In genomic region chr22:40156001-40156516, GRCh38 we compare ENCODE assay signal across 8 cellular contexts. TPM values are rescaled to one million over a fixed set of nuclear protein-coding genes. Genes with fewer than 3 reads are reported as not detected.
DNase-seq lines count a peak whose midpoint lies in the region; ATAC-seq and TF ChIP-seq lines count a peak whose summit lies in the region.

No MANE protein-coding gene starts in this region.

- H3K4ac ChIP-seq in neuronal stem cell (ENCODE audit: low read length): no peak overlapping the region

- peak; percentile 44 for TF ChIP-seq RAD21 in HCT116 (IDR thresholded peaks at IDR 0.05; ENCODE audit: low read depth)

- H2BK120ac ChIP-seq in neuronal stem cell (ENCODE audit: low read depth, low read length): no peak overlapping the region

- H3K4me2 ChIP-seq in HCT116 (ENCODE audit: low read length) (peak overlapping the region; percentile 63), neuronal stem cell (ENCODE audit: insufficient read depth, low read length, poor library complexity, severe bottlenecking) (no peak overlapping the region)

- intact Hi-C loops in A673 (cut with micrococcal nuclease; ENCODE audit: unreplicated experiment): no loop called here
- intact Hi-C loops in HCT116 (cut with micrococcal nuclease): no loop called here
- intact Hi-C loops in colonic mucosa (cut with DNase I): no loop called here
- intact Hi-C loops in naive thymus-derived CD4-positive, alpha-beta T cell (cut with micrococcal nuclease): loop anchor here in 1 of 2 donors (5.0 kb wide), 1 partner anchor 39 kb away; no protein-coding TSS in a partner anchor

- no peak overlapping the region for H2BK12ac ChIP-seq in neuronal stem cell (ENCODE audit: low read length)

- no peak overlapping the region for H2BK15ac ChIP-seq in neuronal stem cell (ENCODE audit: low read length)

- H3K9me3 ChIP-seq in A673 (ENCODE audit: low read depth, low read length, poor library complexity, severe bottlenecking): no peaks in the 10 kb centered on the region
- H3K9me3 ChIP-seq in HCT116 (ENCODE audit: control insufficient read depth in 1 of 2, insufficient read depth in 1 of 2, low read depth in 1 of 2, low read length in 2 of 2): no peaks in the 10 kb centered on the region
- no peaks in the 10 kb centered on the region for H3K9me3 ChIP-seq in colonic mucosa
- H3K9me3 ChIP-seq in naive thymus-derived CD4-positive, alpha-beta T cell (ENCODE audit: control insufficient read depth in 2 of 3, low read length in 3 of 3): no peaks in the 10 kb centered on the region
- H3K9me3 ChIP-seq in neuronal stem cell (replicated peaks in 1 of 2; ENCODE audit: control insufficient read depth in 2 of 2, insufficient read depth in 1 of 2, low read depth in 1 of 2, low read length in 2 of 2): peaks cover 0 to 2% of the 10 kb centered on the region in 2 donors

- no peak overlapping the region for H3K23ac ChIP-seq in neuronal stem cell (ENCODE audit: low read depth, low read length, poor library complexity)

- BruUV-seq in A673 (replicated peaks; lab: Mats Ljungman, UMichigan): no TSS peak
- BruUV-seq in HCT116 (replicated peaks; lab: Mats Ljungman, UMichigan): no TSS peak

- no peak overlapping the region for H3K4me3 Mint-ChIP-seq in naive thymus-derived CD4-positive, alpha-beta T cell

- WGBS in neuronal stem cell (ENCODE audit: extremely low coverage in 2 of 2, insufficient read length in 2 of 2, insufficient replicate concordance in 1 of 2), 2 donors: no CpG with 5 or more reads among the region's 7 CpGs

- no peak overlapping the region for H3K27ac ChIP-seq in A673 (ENCODE audit: low read depth, low read length, poor library complexity, severe bottlenecking)
- H3K27ac ChIP-seq in HCT116 (ENCODE audit: low read depth, low read length): peak overlapping the region; percentile 28; the same call in 1 of the 2 replicates
- H3K27ac ChIP-seq in colonic mucosa: peak overlapping the region; percentile 75
- H3K27ac ChIP-seq in naive thymus-derived CD4-positive, alpha-beta T cell (ENCODE audit: low read depth, low read length): no peak overlapping the region
- no peak overlapping the region for H3K27ac ChIP-seq in neuronal stem cell (replicated peaks; ENCODE audit: low read length)

- POLR2A ChIA-PET in A673 (lab: Charles Lee; ENCODE audit: low non-redundant PET): no interaction called here
- POLR2A ChIA-PET in HCT116 (lab: Charles Lee): no interaction called here
- POLR2A ChIA-PET in naive thymus-derived CD4-positive, alpha-beta T cell (lab: Charles Lee): interaction anchor here (0.7 kb wide), 1 partner anchor 216 kb away, joined by 4 read pairs; no protein-coding TSS in a partner anchor

- H3K27me3 ChIP-seq in A673 (replicated peaks; ENCODE audit: insufficient read depth, low read depth, low read length, poor library complexity) (no peaks in the 10 kb centered on the region), HCT116 (ENCODE audit: insufficient read depth, low read length) (no peaks in the 10 kb centered on the region), colonic mucosa (no peaks in the 10 kb centered on the region), neuronal stem cell (ENCODE audit: control insufficient read depth in 3 of 3, insufficient read depth in 3 of 3, low read depth in 1 of 3, low read length in 3 of 3) (no peaks in the 10 kb centered on the region)
- no peaks in the 10 kb centered on the region for H3K27me3 ChIP-seq in naive thymus-derived CD4-positive, alpha-beta T cell (ENCODE audit: control insufficient read depth in 2 of 2, insufficient read depth in 2 of 2, low read length in 2 of 2)

- TF ChIP-seq CTCF in A673 (conservative IDR thresholded peaks at IDR 0.05; ENCODE audit: low read depth, low read length) (peak; percentile 38; the same call in 1 of the 2 replicates), HCT116 (IDR thresholded peaks at IDR 0.05 in 2 of 3, conservative IDR thresholded peaks at IDR 0.05 in 1 of 3; ENCODE audit: borderline replicate concordance in 1 of 3, insufficient read depth in 1 of 3, low read depth in 2 of 3, low read length in 2 of 3) (0 out of 6 replicates have a peak, but pooled peaks of 2 of the 3 experiments have one; percentile 7 to 15), colonic mucosa (IDR thresholded peaks at IDR 0.05) (peak; percentile 18)

- no peak overlapping the region for H3K4me3 ChIP-seq in A673 (ENCODE audit: low read depth, low read length, poor library complexity, severe bottlenecking)
- H3K4me3 ChIP-seq in HCT116 (replicated peaks in 1 of 2; ENCODE audit: low read depth in 1 of 2, low read length in 2 of 2): peak overlapping the region in 1 of 2 experiments; percentile 16; a peak in 1 of 4 replicates
- H3K4me3 ChIP-seq in colonic mucosa: no peak overlapping the region
- H3K4me3 ChIP-seq in naive thymus-derived CD4-positive, alpha-beta T cell (ENCODE audit: low read length): no peak overlapping the region
- no peak overlapping the region for H3K4me3 ChIP-seq in neuronal stem cell (ENCODE audit: low read length in 2 of 2)

- no peak overlapping the region for H2AK5ac ChIP-seq in neuronal stem cell (ENCODE audit: low read depth, low read length)

- H3K36me3 Mint-ChIP-seq in naive thymus-derived CD4-positive, alpha-beta T cell: peaks cover 0 to 23% (median 8%) of the 10 kb centered on the region in 5 donors

- peak overlapping the region in 6 of 9 donors; percentile 41 to 71 (median 50) for H3K27ac Mint-ChIP-seq in naive thymus-derived CD4-positive, alpha-beta T cell

- H3K4me1 Mint-ChIP-seq in naive thymus-derived CD4-positive, alpha-beta T cell: peaks cover under 1 to 37% (median 21%) of the 10 kb centered on the region in 7 donors

- no peak overlapping the region for H4K8ac ChIP-seq in neuronal stem cell (ENCODE audit: low read depth, low read length)

- H2AFZ ChIP-seq in HCT116 (ENCODE audit: low read depth, low read length, poor library complexity, severe bottlenecking) (peak overlapping the region; percentile 10), neuronal stem cell (ENCODE audit: low read length) (no peak overlapping the region)

- no peaks in the 10 kb centered on the region for H3K79me1 ChIP-seq in neuronal stem cell (ENCODE audit: low read depth, low read length)

- H3K4me1 ChIP-seq in A673 (ENCODE audit: insufficient read depth, low read length, poor library complexity, severe bottlenecking): peaks cover 4% of the 10 kb centered on the region
- peaks cover 7 to 12% of the 10 kb centered on the region in 2 experiments; a peak in 3 of 4 replicates for H3K4me1 ChIP-seq in HCT116 (ENCODE audit: control insufficient read depth in 1 of 2, insufficient read depth in 2 of 2, low read length in 2 of 2)
- H3K4me1 ChIP-seq in colonic mucosa: peaks cover 4% of the 10 kb centered on the region
- no peaks in the 10 kb centered on the region for H3K4me1 ChIP-seq in naive thymus-derived CD4-positive, alpha-beta T cell (ENCODE audit: control insufficient read depth in 2 of 2, insufficient read depth in 2 of 2, low read length in 2 of 2)
- no peaks in the 10 kb centered on the region for H3K4me1 ChIP-seq in neuronal stem cell (ENCODE audit: control insufficient read depth in 2 of 2, insufficient read depth in 1 of 2, low read depth in 1 of 2, low read length in 2 of 2)

- H3K36me3 ChIP-seq in A673 (ENCODE audit: insufficient read depth, low read length, poor library complexity, severe bottlenecking) (no peaks in the 10 kb centered on the region), HCT116 (ENCODE audit: control insufficient read depth in 1 of 2, insufficient read depth in 2 of 2, low read length in 2 of 2) (no peaks in the 10 kb centered on the region), colonic mucosa (no peaks in the 10 kb centered on the region), neuronal stem cell (replicated peaks in 1 of 2; ENCODE audit: control insufficient read depth in 2 of 2, insufficient read depth in 2 of 2, low read length in 2 of 2) (peaks cover 0 to 3% of the 10 kb centered on the region in 2 donors)
- peaks cover 0 to 16% (median 0%) of the 10 kb centered on the region in 3 experiments for H3K36me3 ChIP-seq in naive thymus-derived CD4-positive, alpha-beta T cell (ENCODE audit: control insufficient read depth in 2 of 3, insufficient read depth in 3 of 3, low read length in 3 of 3)

- no peaks in the 10 kb centered on the region for H3K9me3 Mint-ChIP-seq in naive thymus-derived CD4-positive, alpha-beta T cell

- no peaks in the 10 kb centered on the region for H4K20me1 ChIP-seq in HCT116 (ENCODE audit: insufficient read depth)

- no peak for TF ChIP-seq POLR2A in HCT116 (IDR thresholded peaks at IDR 0.05; ENCODE audit: borderline replicate concordance, extremely low read depth, insufficient read depth, insufficient read length)

- ATAC-seq in HCT116: peak; percentile 96
- peak; percentile 32 for ATAC-seq in naive thymus-derived CD4-positive, alpha-beta T cell
- no peak for ATAC-seq in HG03039 (IDR thresholded peaks at IDR 0.05; ENCODE audit: unreplicated experiment)

- H4K91ac ChIP-seq in neuronal stem cell (ENCODE audit: low read depth, low read length, poor library complexity): no peak overlapping the region

- H3K18ac ChIP-seq in neuronal stem cell (ENCODE audit: low read length): no peak overlapping the region

- no peak for DNase-seq in A673 (ENCODE audit: low spot score)
- peak; percentile 51 for DNase-seq in HCT116 (ENCODE audit: low read depth, low spot score)
- peak; percentile 82 for DNase-seq in NOMO-1 treated with DMSO at 0.1 percent for 48 hours (lab: John Stamatoyannopoulos, UW; ENCODE audit: unreplicated experiment)
- peak; percentile 79 for DNase-seq in colonic mucosa
- peak in 1 of 9 donors; percentile 15 for DNase-seq in naive thymus-derived CD4-positive, alpha-beta T cell
- no peak for DNase-seq in Ammon's horn (ENCODE audit: low spot score)
- DNase-seq in neuronal stem cell (ENCODE audit: low spot score): no peak

- no peak overlapping the region for H3K14ac ChIP-seq in neuronal stem cell (ENCODE audit: low read length)

- no peak overlapping the region for H2BK5ac ChIP-seq in neuronal stem cell (ENCODE audit: low read length)

- RAD21 ChIA-PET in HCT116 (lab: Charles Lee; ENCODE audit: low non-redundant PET in 1 of 2, low total read pairs in 2 of 2, uncharacterized antibody in 2 of 2, unreplicated experiment in 2 of 2): no interaction called here

- CTCF ChIA-PET in A673 (lab: Charles Lee): no interaction called here
- CTCF ChIA-PET in HCT116 (lab: Charles Lee): no interaction called here
- CTCF ChIA-PET in naive thymus-derived CD4-positive, alpha-beta T cell (lab: Charles Lee): no interaction called here

- H3K9ac ChIP-seq in HCT116 (ENCODE audit: low read length) (no peak overlapping the region), colonic mucosa (ENCODE audit: low read depth in 2 of 2, low read length in 2 of 2) (no peak overlapping the region), neuronal stem cell (ENCODE audit: low read depth, low read length, poor library complexity) (no peak overlapping the region)

- no peaks in the 10 kb centered on the region for H3K9me2 ChIP-seq in HCT116 (ENCODE audit: insufficient read depth)

- H3K27me3 Mint-ChIP-seq in naive thymus-derived CD4-positive, alpha-beta T cell: no peaks in the 10 kb centered on the region

- H3K79me2 ChIP-seq in HCT116 (ENCODE audit: insufficient read depth, low read length): no peaks in the 10 kb centered on the region

RNA-seq across cellular contexts. Expression of gene TNRC6B, which starts 21.7 kb away (rescaled TPM):
- 52.2 and 56.6 TPM in 2 replicates for total RNA-seq in A673 (2021)
- total RNA-seq in HCT116 (2021; ENCODE audit: unreplicated experiment): 29.8 TPM
- 5.3 and 6.1 TPM in 2 replicates for polyA plus RNA-seq in HCT116 (2012)
- total RNA-seq in colonic mucosa: 10 to 100 TPM; 38.7 to 47.4 TPM
- total RNA-seq in naive thymus-derived CD4-positive, alpha-beta T cell: 100 to 1,000 TPM in 4 of 5 experiments, 10 to 100 TPM in 1; 67.4 to 165 (median 146) TPM
- polyA plus RNA-seq in naive thymus-derived CD4-positive, alpha-beta T cell: 100 to 1,000 TPM; 102 to 119 TPM
- 7.1 TPM for polyA plus RNA-seq in neuronal stem cell (2013, experiment 1 of 2)
- 8.5 TPM for polyA plus RNA-seq in neuronal stem cell (2013, experiment 2 of 2)

Comparison
In these comparisons a context has a peak if more than half of its experiments do, and no peak if none do; other contexts are left out.
1. DNase-seq: peak in HCT116 (single experiment), NOMO-1 treated with DMSO at 0.1 percent for 48 hours (single experiment) and colonic mucosa (single experiment); none in A673 (single experiment), Ammon's horn (single experiment) and neuronal stem cell (single experiment).
2. H3K27ac ChIP-seq: peak in HCT116 (single experiment) and colonic mucosa (single experiment); none in A673 (single experiment), naive thymus-derived CD4-positive, alpha-beta T cell (single experiment) and neuronal stem cell (single experiment).
3. Peak in every context shown above with its lines, with median percentiles within 50 percentile points of each other: CTCF ChIP-seq.